In the genomic region with DNA sequence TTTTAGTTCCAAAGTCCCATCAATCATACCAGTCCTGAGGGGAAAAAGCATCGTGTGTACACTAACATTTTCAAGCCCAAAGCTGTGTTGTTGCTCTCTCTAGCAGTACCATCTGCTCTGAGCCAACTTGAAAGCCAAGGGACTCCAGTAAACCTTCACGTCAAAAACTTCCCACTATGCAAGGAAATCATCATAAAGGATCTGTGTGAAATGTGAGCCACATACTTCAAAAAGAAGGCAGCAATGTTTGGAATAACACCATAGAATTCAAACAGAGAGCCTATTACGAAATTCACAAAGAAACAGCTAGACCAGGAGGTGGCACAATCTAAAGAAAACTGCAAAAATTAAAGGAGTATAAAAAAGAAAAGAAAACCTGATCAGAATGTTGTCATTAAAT, we compare ENCODE assay signal across 1 cellular context.
TF ChIP-seq lines count a peak whose summit lies in the region.

No MANE protein-coding gene starts in this region.

TF ChIP-seq in HepG2, 621 proteins besides CTCF, POLR2A, EP300 and RAD21 (continued from another document):
- TF ChIP-seq, protein P1, sequence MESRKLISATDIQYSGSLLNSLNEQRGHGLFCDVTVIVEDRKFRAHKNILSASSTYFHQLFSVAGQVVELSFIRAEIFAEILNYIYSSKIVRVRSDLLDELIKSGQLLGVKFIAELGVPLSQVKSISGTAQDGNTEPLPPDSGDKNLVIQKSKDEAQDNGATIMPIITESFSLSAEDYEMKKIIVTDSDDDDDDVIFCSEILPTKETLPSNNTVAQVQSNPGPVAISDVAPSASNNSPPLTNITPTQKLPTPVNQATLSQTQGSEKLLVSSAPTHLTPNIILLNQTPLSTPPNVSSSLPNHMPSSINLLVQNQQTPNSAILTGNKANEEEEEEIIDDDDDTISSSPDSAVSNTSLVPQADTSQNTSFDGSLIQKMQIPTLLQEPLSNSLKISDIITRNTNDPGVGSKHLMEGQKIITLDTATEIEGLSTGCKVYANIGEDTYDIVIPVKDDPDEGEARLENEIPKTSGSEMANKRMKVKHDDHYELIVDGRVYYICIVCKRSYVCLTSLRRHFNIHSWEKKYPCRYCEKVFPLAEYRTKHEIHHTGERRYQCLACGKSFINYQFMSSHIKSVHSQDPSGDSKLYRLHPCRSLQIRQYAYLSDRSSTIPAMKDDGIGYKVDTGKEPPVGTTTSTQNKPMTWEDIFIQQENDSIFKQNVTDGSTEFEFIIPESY (CRISPR knock-in tag; IDR thresholded peaks at IDR 0.05), result no peak
- TF ChIP-seq ZNF780A (CRISPR knock-in tag; IDR thresholded peaks at IDR 0.05), result no peak
- TF ChIP-seq, protein P2, sequence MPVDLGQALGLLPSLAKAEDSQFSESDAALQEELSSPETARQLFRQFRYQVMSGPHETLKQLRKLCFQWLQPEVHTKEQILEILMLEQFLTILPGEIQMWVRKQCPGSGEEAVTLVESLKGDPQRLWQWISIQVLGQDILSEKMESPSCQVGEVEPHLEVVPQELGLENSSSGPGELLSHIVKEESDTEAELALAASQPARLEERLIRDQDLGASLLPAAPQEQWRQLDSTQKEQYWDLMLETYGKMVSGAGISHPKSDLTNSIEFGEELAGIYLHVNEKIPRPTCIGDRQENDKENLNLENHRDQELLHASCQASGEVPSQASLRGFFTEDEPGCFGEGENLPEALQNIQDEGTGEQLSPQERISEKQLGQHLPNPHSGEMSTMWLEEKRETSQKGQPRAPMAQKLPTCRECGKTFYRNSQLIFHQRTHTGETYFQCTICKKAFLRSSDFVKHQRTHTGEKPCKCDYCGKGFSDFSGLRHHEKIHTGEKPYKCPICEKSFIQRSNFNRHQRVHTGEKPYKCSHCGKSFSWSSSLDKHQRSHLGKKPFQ (CRISPR knock-in tag; IDR thresholded peaks at IDR 0.05; ENCODE audit: insufficient replicate concordance), result no peak
- no peak for TF ChIP-seq ZSCAN20 (CRISPR knock-in tag; IDR thresholded peaks at IDR 0.05; ENCODE audit: borderline replicate concordance)
- TF ChIP-seq ZNF773 (CRISPR knock-in tag; IDR thresholded peaks at IDR 0.05; ENCODE audit: borderline replicate concordance), result no peak
- TF ChIP-seq ZSCAN21 (CRISPR knock-in tag; IDR thresholded peaks at IDR 0.05; ENCODE audit: borderline replicate concordance), result no peak
- no peak for TF ChIP-seq SOX5 (CRISPR knock-in tag; IDR thresholded peaks at IDR 0.05; ENCODE audit: borderline replicate concordance)
- no peak for TF ChIP-seq RFXANK (CRISPR knock-in tag; IDR thresholded peaks at IDR 0.05)
- TF ChIP-seq, protein P3, sequence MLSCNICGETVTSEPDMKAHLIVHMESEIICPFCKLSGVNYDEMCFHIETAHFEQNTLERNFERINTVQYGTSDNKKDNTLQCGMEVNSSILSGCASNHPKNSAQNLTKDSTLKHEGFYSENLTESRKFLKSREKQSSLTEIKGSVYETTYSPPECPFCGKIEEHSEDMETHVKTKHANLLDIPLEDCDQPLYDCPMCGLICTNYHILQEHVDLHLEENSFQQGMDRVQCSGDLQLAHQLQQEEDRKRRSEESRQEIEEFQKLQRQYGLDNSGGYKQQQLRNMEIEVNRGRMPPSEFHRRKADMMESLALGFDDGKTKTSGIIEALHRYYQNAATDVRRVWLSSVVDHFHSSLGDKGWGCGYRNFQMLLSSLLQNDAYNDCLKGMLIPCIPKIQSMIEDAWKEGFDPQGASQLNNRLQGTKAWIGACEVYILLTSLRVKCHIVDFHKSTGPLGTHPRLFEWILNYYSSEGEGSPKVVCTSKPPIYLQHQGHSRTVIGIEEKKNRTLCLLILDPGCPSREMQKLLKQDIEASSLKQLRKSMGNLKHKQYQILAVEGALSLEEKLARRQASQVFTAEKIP (CRISPR knock-in tag; IDR thresholded peaks at IDR 0.05; ENCODE audit: borderline replicate concordance), result no peak
- no peak for TF ChIP-seq ZNF235 (CRISPR knock-in tag; IDR thresholded peaks at IDR 0.05; ENCODE audit: borderline replicate concordance)
- TF ChIP-seq BCL6 (CRISPR knock-in tag; IDR thresholded peaks at IDR 0.05), result no peak
- TF ChIP-seq, protein P4, sequence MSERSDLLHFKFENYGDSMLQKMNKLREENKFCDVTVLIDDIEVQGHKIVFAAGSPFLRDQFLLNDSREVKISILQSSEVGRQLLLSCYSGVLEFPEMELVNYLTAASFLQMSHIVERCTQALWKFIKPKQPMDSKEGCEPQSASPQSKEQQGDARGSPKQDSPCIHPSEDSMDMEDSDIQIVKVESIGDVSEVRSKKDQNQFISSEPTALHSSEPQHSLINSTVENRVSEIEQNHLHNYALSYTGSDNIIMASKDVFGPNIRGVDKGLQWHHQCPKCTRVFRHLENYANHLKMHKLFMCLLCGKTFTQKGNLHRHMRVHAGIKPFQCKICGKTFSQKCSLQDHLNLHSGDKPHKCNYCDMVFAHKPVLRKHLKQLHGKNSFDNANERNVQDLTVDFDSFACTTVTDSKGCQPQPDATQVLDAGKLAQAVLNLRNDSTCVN (CRISPR knock-in tag; IDR thresholded peaks at IDR 0.05; ENCODE audit: borderline replicate concordance), result no peak
- TF ChIP-seq ISX (CRISPR knock-in tag; conservative IDR thresholded peaks at IDR 0.05), result no peak
- no peak for TF ChIP-seq FOXK2 (IDR thresholded peaks at IDR 0.05)
- TF ChIP-seq GFI1 (CRISPR knock-in tag; IDR thresholded peaks at IDR 0.05; ENCODE audit: borderline replicate concordance), result no peak
- TF ChIP-seq, protein P5, sequence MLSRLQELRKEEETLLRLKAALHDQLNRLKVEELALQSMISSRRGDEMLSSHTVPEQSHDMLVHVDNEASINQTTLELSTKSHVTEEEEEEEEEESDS (CRISPR knock-in tag; IDR thresholded peaks at IDR 0.05; ENCODE audit: borderline replicate concordance), result no peak
- no peak for TF ChIP-seq PRPF4 (IDR thresholded peaks at IDR 0.05; ENCODE audit: low read depth, low read length, poor library complexity, severe bottlenecking)
- TF ChIP-seq ZFY (CRISPR knock-in tag; IDR thresholded peaks at IDR 0.05), result no peak
